18 cellular contexts compared by ENCODE assay signal in genomic region chr12:4246116-4246515, GRCh38. TPM values are rescaled to one million over a fixed set of nuclear protein-coding genes. Genes with fewer than 3 reads are reported as not detected.
DNase-seq lines count a peak whose midpoint lies in the region; ATAC-seq and TF ChIP-seq lines count a peak whose summit lies in the region.
"Had no signal": no experiment of that assay in that cellular context is flagged by ENCODE, and none has a peak within 500 bp of the region (broad histone marks: within the 10 kb centered on the region; RNA-seq: fewer than 3 reads in every experiment).

No MANE protein-coding gene starts in this region.

- H3K9me3 Mint-ChIP-seq in activated naive CD4-positive, alpha-beta T cell treated with anti-CD3 and anti-CD28 coated beads for 36 hours: no peaks in the 10 kb centered on the region
- H3K9me3 Mint-ChIP-seq in type B pancreatic cell: no peaks in the 10 kb centered on the region

- H3K4me1 Mint-ChIP-seq in activated naive CD4-positive, alpha-beta T cell treated with anti-CD3 and anti-CD28 coated beads for 36 hours (ENCODE audit: low read depth): peaks cover 21% of the 10 kb centered on the region
- H3K4me1 Mint-ChIP-seq in type B pancreatic cell (ENCODE audit: unreplicated experiment): peaks cover 12% of the 10 kb centered on the region

- peak overlapping the region; percentile 10 for H3K27ac Mint-ChIP-seq in activated naive CD4-positive, alpha-beta T cell treated with anti-CD3 and anti-CD28 coated beads for 36 hours
- peak overlapping the region; percentile 49 for H3K27ac Mint-ChIP-seq in type B pancreatic cell

- TF ChIP-seq CTCF in type B pancreatic cell (conservative IDR thresholded peaks at IDR 0.05): no peak

- CTCF ChIA-PET in activated naive CD4-positive, alpha-beta T cell treated with anti-CD3 and anti-CD28 coated beads for 36 hours (lab: Charles Lee): no interaction called here

- no peaks in the 10 kb centered on the region for H3K36me3 Mint-ChIP-seq in activated naive CD4-positive, alpha-beta T cell treated with anti-CD3 and anti-CD28 coated beads for 36 hours (ENCODE audit: low read depth)
- peaks cover 7% of the 10 kb centered on the region for H3K36me3 Mint-ChIP-seq in type B pancreatic cell

- ATAC-seq in HG03039 (IDR thresholded peaks at IDR 0.05; ENCODE audit: unreplicated experiment): no peak
- ATAC-seq in HG03280 (IDR thresholded peaks at IDR 0.05; ENCODE audit: unreplicated experiment): no peak
- no peak for ATAC-seq in HG03520 (IDR thresholded peaks at IDR 0.05; ENCODE audit: unreplicated experiment)
- ATAC-seq: activated naive CD4-positive, alpha-beta T cell treated with anti-CD3 and anti-CD28 coated beads, Interleukin-2, amount 50 U/mL, for 72 hours; stimulated activated naive CD8-positive, alpha-beta T cell treated with anti-CD3 and anti-CD28 coated beads, Interleukin-15, Interleukin-2, amounts not matched to agents 100 U/mL and 50 U/mL, for 24 hours; upper lobe of right lung had no signal

- H3K4me3 Mint-ChIP-seq in activated naive CD4-positive, alpha-beta T cell treated with anti-CD3 and anti-CD28 coated beads for 36 hours: no peak overlapping the region
- no peak overlapping the region for H3K4me3 Mint-ChIP-seq in type B pancreatic cell

- intact Hi-C loops in activated naive CD4-positive, alpha-beta T cell treated with anti-CD3 and anti-CD28 coated beads for 36 hours (cut with micrococcal nuclease): no loop called here

- DNase-seq in activated naive CD4-positive, alpha-beta T cell treated with anti-CD3 and anti-CD28 coated beads for 36 hours: peak; percentile 51
- no peak for DNase-seq in activated naive CD4-positive, alpha-beta T cell treated with anti-CD3 and anti-CD28 coated beads, Interleukin-2, amount 50 U/mL, for 16 hours
- DNase-seq in MV-4-11 (lab: John Stamatoyannopoulos, UW): peak; percentile 75
- peak; percentile 39 for DNase-seq in iPS-NIHi7 (ENCODE audit: extremely low spot score)
- DNase-seq in type B pancreatic cell (ENCODE audit: extremely low spot score, unreplicated experiment): no peak
- DNase-seq: activated CD4-positive, alpha-beta T cell treated with anti-CD3 and anti-CD28 coated beads for 48 hours; brain microvascular endothelial cell; dermis blood vessel endothelial cell; esophagus squamous epithelium; NCI-H1092 treated with DMSO at 0.1 percent for 48 hours; NCI-H2171 treated with DMSO at 0.1 percent for 48 hours; stimulated activated naive CD8-positive, alpha-beta T cell treated with anti-CD3 and anti-CD28 coated beads, Interleukin-15, Interleukin-2, amounts not matched to agents 100 U/mL and 50 U/mL, for 24 hours; T-helper 2 cell; upper lobe of right lung had no signal

- H3K27me3 Mint-ChIP-seq in activated naive CD4-positive, alpha-beta T cell treated with anti-CD3 and anti-CD28 coated beads for 36 hours (ENCODE audit: low read depth): peaks cover 6% of the 10 kb centered on the region
- peaks cover 31% of the 10 kb centered on the region for H3K27me3 Mint-ChIP-seq in type B pancreatic cell

RNA-seq across cellular contexts. Expression of gene CCND2, which starts 27.4 kb away (rescaled TPM):
- total RNA-seq in activated naive CD4-positive, alpha-beta T cell treated with anti-CD3 and anti-CD28 coated beads for 36 hours: 100 to 1,000 TPM; 486 to 497 TPM
- 261 and 278 TPM in 2 replicates for total RNA-seq in type B pancreatic cell (ENCODE audit: low replicate concordance)

Comparison
In these comparisons a context has a peak if more than half of its experiments do, and no peak if none do; other contexts are left out.
1. DNase-seq: peak in activated naive CD4-positive, alpha-beta T cell treated with anti-CD3 and anti-CD28 coated beads for 36 hours (single experiment), MV-4-11 (single experiment) and iPS-NIHi7 (single experiment); none in activated naive CD4-positive, alpha-beta T cell treated with anti-CD3 and anti-CD28 coated beads, Interleukin-2, amount 50 U/mL, for 16 hours (single experiment) and type B pancreatic cell (single experiment).